11 cellular contexts compared by ENCODE assay signal in genomic region chr12:109878247-109878625, GRCh38. TPM values are rescaled to one million over a fixed set of nuclear protein-coding genes. Genes with fewer than 3 reads are reported as not detected.
DNase-seq lines count a peak whose midpoint lies in the region; ATAC-seq and TF ChIP-seq lines count a peak whose summit lies in the region.
"Had no signal": no experiment of that assay in that cellular context is flagged by ENCODE, and none has a peak within 500 bp of the region (broad histone marks: within the 10 kb centered on the region; RNA-seq: fewer than 3 reads in every experiment).

No MANE protein-coding gene starts in this region.

- no peak overlapping the region for H3K4ac ChIP-seq in IMR-90 (ENCODE audit: low read depth, low read length)

- no peak overlapping the region for H2BK15ac ChIP-seq in IMR-90 (ENCODE audit: low read depth, low read length)

- H3K9me3 Mint-ChIP-seq in central memory CD8-positive, alpha-beta T cell = no peaks in the 10 kb centered on the region
- H3K9me3 Mint-ChIP-seq in naive thymus-derived CD8-positive, alpha-beta T cell = no peaks in the 10 kb centered on the region
- no peaks in the 10 kb centered on the region for H3K9me3 Mint-ChIP-seq in activated naive CD4-positive, alpha-beta T cell treated with anti-CD3 and anti-CD28 coated beads, Interleukin-2, amount 50 U/mL, for 72 hours

- H3K36me3 Mint-ChIP-seq in central memory CD8-positive, alpha-beta T cell (ENCODE audit: insufficient read depth) = peaks cover 2% of the 10 kb centered on the region
- peaks cover 0 to 9% (median 0%) of the 10 kb centered on the region in 3 donors for H3K36me3 Mint-ChIP-seq in naive thymus-derived CD8-positive, alpha-beta T cell
- no peaks in the 10 kb centered on the region for H3K36me3 Mint-ChIP-seq in activated naive CD4-positive, alpha-beta T cell treated with anti-CD3 and anti-CD28 coated beads, Interleukin-2, amount 50 U/mL, for 72 hours

- POLR2A ChIA-PET in IMR-90 (lab: Charles Lee; ENCODE audit: unreplicated experiment) = interaction anchor here (0.6 kb wide), 1 partner anchor 726 kb away, joined by 4 read pairs; no protein-coding TSS in a partner anchor
- POLR2A ChIA-PET in naive thymus-derived CD8-positive, alpha-beta T cell (lab: Charles Lee) = interaction anchor here (0.8 kb wide), 1 partner anchor 23 kb away, joined by 3 read pairs; no protein-coding TSS in a partner anchor

- H2AK5ac ChIP-seq in IMR-90 (ENCODE audit: low read depth, low read length) = no peak overlapping the region

- no peaks in the 10 kb centered on the region for H3K27me3 ChIP-seq in BLaER1
- no peaks in the 10 kb centered on the region for H3K27me3 ChIP-seq in IMR-90 (ENCODE audit: control insufficient read depth, insufficient read depth, low read length)

- H3K27me3 Mint-ChIP-seq in central memory CD8-positive, alpha-beta T cell = no peaks in the 10 kb centered on the region
- peaks cover 0 to 1% (median 0%) of the 10 kb centered on the region in 5 donors for H3K27me3 Mint-ChIP-seq in naive thymus-derived CD8-positive, alpha-beta T cell

- peak overlapping the region; percentile 97 for H3K4me3 Mint-ChIP-seq in central memory CD8-positive, alpha-beta T cell
- H3K4me3 Mint-ChIP-seq in naive thymus-derived CD8-positive, alpha-beta T cell = peak overlapping the region in 9 of 10 donors; percentile 91 to 98 (median 96)

- peak overlapping the region; percentile 71; the same call in 1 of the 2 replicates for H3K23ac ChIP-seq in IMR-90 (ENCODE audit: low read depth, low read length)

- TF ChIP-seq POLR2A in IMR-90 (IDR thresholded peaks at IDR 0.05; ENCODE audit: low read depth, low read length) = no peak

- no peak overlapping the region for H4K91ac ChIP-seq in IMR-90 (ENCODE audit: insufficient read depth, low read depth, low read length)

- H2AFZ ChIP-seq in IMR-90 (replicated peaks; ENCODE audit: low read length, poor library complexity) = no peak overlapping the region

- no peak overlapping the region for H2BK120ac ChIP-seq in IMR-90 (ENCODE audit: low read depth, low read length)

- no peak for DNase-seq in IMR-90
- DNase-seq in central memory CD8-positive, alpha-beta T cell (ENCODE audit: low spot score in 2 of 2) = no peak
- no peak for DNase-seq in naive thymus-derived CD8-positive, alpha-beta T cell
- DNase-seq in activated naive CD4-positive, alpha-beta T cell treated with anti-CD3 and anti-CD28 coated beads, Interleukin-2, amount 50 U/mL, for 72 hours (ENCODE audit: low spot score in 2 of 2) = no peak
- DNase-seq: NCI-H1694 treated with DMSO at 0.1 percent for 48 hours; NK-92 treated with Interleukin-12 subunit alpha and Interleukin-12 subunit beta, amount 100 ng/mL, for 24 hours had no signal

- no peak overlapping the region for H3K4me3 ChIP-seq in BLaER1
- H3K4me3 ChIP-seq in IMR-90 (ENCODE audit: insufficient read depth, low read depth, low read length) = no peak overlapping the region

- ATAC-seq in IMR-90 (ENCODE audit: low read depth) (no peak), GM19328 (IDR thresholded peaks at IDR 0.05; ENCODE audit: unreplicated experiment) (no peak), HG02678 (IDR thresholded peaks at IDR 0.05; ENCODE audit: unreplicated experiment) (no peak), HG02938 (IDR thresholded peaks at IDR 0.05; ENCODE audit: unreplicated experiment) (no peak)
- ATAC-seq in central memory CD8-positive, alpha-beta T cell (replicated peaks; ENCODE audit: extremely low read depth, poor library complexity, severe bottlenecking) = no peak
- no peak for ATAC-seq in naive thymus-derived CD8-positive, alpha-beta T cell
- no peak for ATAC-seq in activated naive CD4-positive, alpha-beta T cell treated with anti-CD3 and anti-CD28 coated beads, Interleukin-2, amount 50 U/mL, for 72 hours

- H3K4me2 ChIP-seq in BLaER1 (peak overlapping the region; percentile 99; the same call in 1 of the 2 replicates), IMR-90 (ENCODE audit: low read depth, low read length) (no peak overlapping the region)

- H3K79me1 ChIP-seq in IMR-90 (ENCODE audit: low read depth in 1 of 2, low read length in 2 of 2) = peaks cover 35 to 65% of the 10 kb centered on the region in 2 experiments

- H3K36me3 ChIP-seq in BLaER1 (0 out of 2 replicates have a peak, but pooled peaks cover 1% of the 10 kb centered on the region), IMR-90 (ENCODE audit: control insufficient read depth, insufficient read depth, low read length) (no peaks in the 10 kb centered on the region)

- in situ Hi-C loops in IMR-90 (cut with MboI; ENCODE audit: low sequenced_read_pairs) = no loop called here

- peaks cover 24% of the 10 kb centered on the region for H3K9me1 ChIP-seq in IMR-90 (ENCODE audit: insufficient read depth, low read length)

- CTCF ChIA-PET in IMR-90 (lab: Yijun Ruan, JAX) = no interaction called here

- H3K9ac ChIP-seq in BLaER1 = peak overlapping the region; percentile 26; the same call in 1 of the 2 replicates
- H3K9ac ChIP-seq in IMR-90 (ENCODE audit: low read depth, low read length) = no peak overlapping the region

- H3K9me3 ChIP-seq in BLaER1 = no peaks in the 10 kb centered on the region
- H3K9me3 ChIP-seq in IMR-90 (ENCODE audit: control insufficient read depth, insufficient read depth, low read length) = no peaks in the 10 kb centered on the region

- peaks cover 68% of the 10 kb centered on the region for H3K4me1 Mint-ChIP-seq in central memory CD8-positive, alpha-beta T cell
- H3K4me1 Mint-ChIP-seq in naive thymus-derived CD8-positive, alpha-beta T cell = peaks cover 27 to 68% (median 60%) of the 10 kb centered on the region in 4 donors

- no peak overlapping the region for H3K18ac ChIP-seq in IMR-90 (ENCODE audit: low read depth, low read length)

- TF ChIP-seq CTCF in IMR-90 (conservative IDR thresholded peaks at IDR 0.05; ENCODE audit: low read depth, low read length) = no peak

- H3K27ac Mint-ChIP-seq in central memory CD8-positive, alpha-beta T cell (ENCODE audit: low read depth) = no peak overlapping the region
- peak overlapping the region in 8 of 10 donors; percentile 14 to 96 (median 77) for H3K27ac Mint-ChIP-seq in naive thymus-derived CD8-positive, alpha-beta T cell
- no peak overlapping the region for H3K27ac Mint-ChIP-seq in activated naive CD4-positive, alpha-beta T cell treated with anti-CD3 and anti-CD28 coated beads, Interleukin-2, amount 50 U/mL, for 72 hours

- dilution Hi-C loops in IMR-90 (cut with HindIII; ENCODE audit: low sequenced_read_pairs, unreplicated experiment) = no loop called here

- H2BK20ac ChIP-seq in IMR-90 (ENCODE audit: low read depth, low read length) = no peak overlapping the region

- H2BK5ac ChIP-seq in IMR-90 (ENCODE audit: low read depth, low read length, poor library complexity, severe bottlenecking) = no peak overlapping the region

- intact Hi-C loops in IMR-90 (cut with micrococcal nuclease) = no loop called here

- peak overlapping the region; percentile 64; the same call in 1 of the 2 replicates for H3K14ac ChIP-seq in IMR-90 (replicated peaks; ENCODE audit: low read depth, low read length)

- BruUV-seq in IMR-90 (replicated peaks; lab: Mats Ljungman, UMichigan) = no TSS peak

- H3K27ac ChIP-seq in BLaER1 = no peak overlapping the region
- no peak overlapping the region for H3K27ac ChIP-seq in IMR-90 (ENCODE audit: insufficient read depth, low read length)
- H3K27ac ChIP-seq: C4-2B had no signal

- H4K5ac ChIP-seq in IMR-90 (ENCODE audit: low read depth, low read length) = no peak overlapping the region

- no peak overlapping the region for H4K8ac ChIP-seq in IMR-90 (ENCODE audit: low read depth in 2 of 2, low read length in 2 of 2)

- TF ChIP-seq RAD21 in IMR-90 (IDR thresholded peaks at IDR 0.05; ENCODE audit: low read length) = no peak

- no CpG with 5 or more reads among the region's 3 CpGs for WGBS in IMR-90 (ENCODE audit: extremely low coverage in 2 of 2, insufficient read length in 1 of 2), 2 experiments

- H2AK9ac ChIP-seq in IMR-90 (replicated peaks; ENCODE audit: low read depth, low read length, poor library complexity) = no peak overlapping the region

- H4K20me1 ChIP-seq in BLaER1 = peaks cover 42% of the 10 kb centered on the region
- peaks cover 34% of the 10 kb centered on the region for H4K20me1 ChIP-seq in IMR-90 (ENCODE audit: insufficient read depth, low read length)

- H3K56ac ChIP-seq in IMR-90 (ENCODE audit: extremely low read depth, insufficient read depth, low read length) = no peak overlapping the region

- H3K4me1 ChIP-seq in BLaER1 = peaks cover 59% of the 10 kb centered on the region
- peaks cover 10% of the 10 kb centered on the region for H3K4me1 ChIP-seq in IMR-90 (ENCODE audit: control insufficient read depth, insufficient read depth, low read length)

TF ChIP-seq in IMR-90, 13 proteins besides CTCF, POLR2A, EP300 and RAD21 (continues in another document):
- TF ChIP-seq RFX5 (IDR thresholded peaks at IDR 0.05; ENCODE audit: low read depth, low read length) (no peak), NFE2L2 (IDR thresholded peaks at IDR 0.05; ENCODE audit: low read depth, low read length) (no peak)

RNA-seq across cellular contexts. Expression of gene GLTP, which starts 2.1 kb away (rescaled TPM):
- 58.4 and 67.2 TPM in 2 replicates for total RNA-seq in IMR-90 (2012; rRNA removed)
- polyA plus RNA-seq in IMR-90 (2012; rRNA removed) = 32.5 and 34.4 TPM in 2 replicates
- polyA plus RNA-seq in IMR-90 (2012; cell fraction: cytosol; rRNA removed) = 23.4 and 23.7 TPM in 2 replicates
- 5.7 and 6.9 TPM in 2 replicates for polyA plus RNA-seq in IMR-90 (2012; cell fraction: nucleus; rRNA removed; ENCODE audit: low replicate concordance)
- 10 to 100 TPM; 21.2 to 21.8 TPM for total RNA-seq in naive thymus-derived CD8-positive, alpha-beta T cell
- polyA plus RNA-seq in naive thymus-derived CD8-positive, alpha-beta T cell = 10 to 100 TPM; 29.7 to 41.7 (median 41.1) TPM
- total RNA-seq in activated naive CD4-positive, alpha-beta T cell treated with anti-CD3 and anti-CD28 coated beads, Interleukin-2, amount 50 U/mL, for 72 hours = 10 to 100 TPM; 22.2 to 24.9 TPM

RNA-seq across cellular contexts. Expression of gene TCHP, which starts 21.8 kb away (rescaled TPM):
- 6.1 and 11.4 TPM in 2 replicates for total RNA-seq in IMR-90 (2012; rRNA removed)
- polyA plus RNA-seq in IMR-90 (2012; rRNA removed) = 10.9 and 13.4 TPM in 2 replicates
- 9.3 and 11.2 TPM in 2 replicates for polyA plus RNA-seq in IMR-90 (2012; cell fraction: cytosol; rRNA removed)
- 40.1 and 40.5 TPM in 2 replicates for polyA plus RNA-seq in IMR-90 (2012; cell fraction: nucleus; rRNA removed; ENCODE audit: low replicate concordance)
- 10 to 100 TPM; 36.8 to 39.1 TPM for total RNA-seq in naive thymus-derived CD8-positive, alpha-beta T cell
- polyA plus RNA-seq in naive thymus-derived CD8-positive, alpha-beta T cell = 10 to 100 TPM in 1 of 3 donors, 1 to 10 TPM in 2; 6.7 to 11.1 (median 8.6) TPM
- total RNA-seq in activated naive CD4-positive, alpha-beta T cell treated with anti-CD3 and anti-CD28 coated beads, Interleukin-2, amount 50 U/mL, for 72 hours = 10 to 100 TPM; 14.9 to 18.3 TPM

RNA-seq across cellular contexts. Expression of gene TRPV4, which starts 45.0 kb away (rescaled TPM):
- 1.1 TPM in 2 replicates for total RNA-seq in IMR-90 (2012; rRNA removed)
- polyA plus RNA-seq in IMR-90 (2012; rRNA removed) = 6.1 and 6.6 TPM in 2 replicates
- polyA plus RNA-seq in IMR-90 (2012; cell fraction: cytosol; rRNA removed) = 4.6 and 7.1 TPM in 2 replicates
- polyA plus RNA-seq in IMR-90 (2012; cell fraction: nucleus; rRNA removed; ENCODE audit: low replicate concordance) = 10.1 and 18.5 TPM in 2 replicates
- total RNA-seq in naive thymus-derived CD8-positive, alpha-beta T cell = not detected
- polyA plus RNA-seq in naive thymus-derived CD8-positive, alpha-beta T cell = not detected
- total RNA-seq in activated naive CD4-positive, alpha-beta T cell treated with anti-CD3 and anti-CD28 coated beads, Interleukin-2, amount 50 U/mL, for 72 hours = not detected

Comparison
In these comparisons a context has a peak if more than half of its experiments do, and no peak if none do; other contexts are left out.
1. H3K27ac Mint-ChIP-seq: peak in naive thymus-derived CD8-positive, alpha-beta T cell (8 of 10); none in central memory CD8-positive, alpha-beta T cell (single experiment) and activated naive CD4-positive, alpha-beta T cell treated with anti-CD3 and anti-CD28 coated beads, Interleukin-2, amount 50 U/mL, for 72 hours (0 of 2).